In genomic region chr5:168773231-168773630, GRCh38 we compare ENCODE assay signal across 23 cellular contexts.
"Had no signal": no experiment of that assay in that cellular context is flagged by ENCODE, and none has a peak within 500 bp of the region (broad histone marks: within the 10 kb centered on the region; RNA-seq: fewer than 3 reads in every experiment).

No MANE protein-coding gene starts in this region.

- H3K9me3 Mint-ChIP-seq: activated naive CD8-positive, alpha-beta T cell treated with anti-CD3 and anti-CD28 coated beads, Interleukin-2, amount 10 ng/mL, durations not matched to agents 7 days and 5 days had no signal

- H3K36me3 ChIP-seq: adrenal gland, SJCRH30 had no signal

- H3K27ac Mint-ChIP-seq: activated CD8-positive, alpha-beta T cell treated with anti-CD3 and anti-CD28 coated beads, Interleukin-2, amount 10 ng/mL, durations not matched to agents 7 days and 5 days; activated naive CD8-positive, alpha-beta T cell treated with anti-CD3 and anti-CD28 coated beads, Interleukin-2, amount 10 ng/mL, durations not matched to agents 7 days and 5 days; dendritic cell treated with granulocyte-macrophage colony-stimulating factor and Interleukin-4, amounts not matched to agents 40 ng/mL and 50 ng/mL, for 4 days; T-helper 17 cell; WTC11 had no signal

- ATAC-seq: activated CD8-positive, alpha-beta T cell treated with anti-CD3 and anti-CD28 coated beads, Interleukin-2, amount 10 ng/mL, durations not matched to agents 7 days and 5 days; Panc1; T-helper 17 cell had no signal

- H3K9me3 ChIP-seq: adrenal gland, SJCRH30 had no signal

- H3K36me3 Mint-ChIP-seq: activated naive CD8-positive, alpha-beta T cell treated with anti-CD3 and anti-CD28 coated beads, Interleukin-2, amount 10 ng/mL, durations not matched to agents 7 days and 5 days had no signal

- H3K4me3 ChIP-seq: adrenal gland, SJCRH30 had no signal

- H3K4me3 Mint-ChIP-seq: activated CD8-positive, alpha-beta T cell treated with anti-CD3 and anti-CD28 coated beads, Interleukin-2, amount 10 ng/mL, durations not matched to agents 7 days and 5 days; activated naive CD8-positive, alpha-beta T cell treated with anti-CD3 and anti-CD28 coated beads, Interleukin-2, amount 10 ng/mL, durations not matched to agents 7 days and 5 days; dendritic cell treated with granulocyte-macrophage colony-stimulating factor and Interleukin-4, amounts not matched to agents 40 ng/mL and 50 ng/mL, for 4 days; T-helper 17 cell; WTC11 had no signal

- H3K27ac ChIP-seq: adrenal gland, RWPE1, SJCRH30 had no signal

- H3K27me3 ChIP-seq: adrenal gland, SJCRH30 had no signal

- H3K4me1 Mint-ChIP-seq: activated naive CD8-positive, alpha-beta T cell treated with anti-CD3 and anti-CD28 coated beads, Interleukin-2, amount 10 ng/mL, durations not matched to agents 7 days and 5 days; T-helper 17 cell; WTC11 had no signal

- DNase-seq: activated CD4-positive, alpha-beta T cell treated with anti-CD3 and anti-CD28 coated beads for 48 hours; activated CD4-positive, alpha-beta T cell treated with anti-CD3 and anti-CD28 coated beads, Interleukin-2, amount 50 U/mL, for 4 hours; activated CD4-positive, CD25-positive, alpha-beta regulatory T cell treated with anti-CD3 and anti-CD28 coated beads, Interleukin-2, amount 50 U/mL, for 72 hours; activated CD8-positive, alpha-beta memory T cell treated with anti-CD3 and anti-CD28 coated beads, Interleukin-2, amount 50 U/mL, for 48 hours; activated CD8-positive, alpha-beta T cell treated with anti-CD3 and anti-CD28 coated beads, Interleukin-2, amount 10 ng/mL, durations not matched to agents 7 days and 5 days; activated naive CD4-positive, alpha-beta T cell treated with anti-CD3 and anti-CD28 coated beads, Interleukin-2, amount 50 U/mL, for 16 hours; activated naive CD8-positive, alpha-beta T cell treated with anti-CD3 and anti-CD28 coated beads, Interleukin-2, amount 10 ng/mL, durations not matched to agents 7 days and 5 days; activated T-cell treated with anti-CD3 and anti-CD28 coated beads, Interleukin-2, amount 50 U/mL, for 1 hour; cerebellar nuclear complex; NCI-H1048; NCI-H2029 treated with DMSO at 0.1 percent for 48 hours; NCI-H226; NCI-H510A treated with DMSO at 0.1 percent for 48 hours; OCI-M1; Right ventricle myocardium superior; SJCRH30; T-helper 17 cell; T-helper 9 cell had no signal
